ENCODE assay signal across 1 cellular context in the genomic region with DNA sequence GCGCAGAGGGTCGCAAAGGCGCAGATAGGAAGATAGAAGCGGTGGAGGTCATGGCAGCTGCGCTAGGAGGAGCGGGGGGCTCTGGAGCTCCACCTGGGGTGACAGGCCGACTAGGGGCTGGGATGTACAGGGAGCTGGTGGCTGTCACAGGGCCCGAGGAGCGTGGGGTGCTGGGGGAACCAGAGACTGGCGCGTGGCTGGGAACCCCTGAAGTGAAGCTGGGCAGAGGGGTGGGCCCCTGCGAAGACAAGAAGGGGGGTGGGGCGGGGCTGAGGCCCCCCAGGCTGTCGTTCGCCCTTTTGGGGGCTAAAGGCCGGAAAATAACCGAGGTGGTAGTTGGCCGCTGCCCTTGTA.
TF ChIP-seq lines count a peak whose summit lies in the region.

No MANE protein-coding gene starts in this region.

TF ChIP-seq in GM23338, 12 proteins besides CTCF, POLR2A, EP300 and RAD21 (continued from another document):
- TF ChIP-seq, protein P1, sequence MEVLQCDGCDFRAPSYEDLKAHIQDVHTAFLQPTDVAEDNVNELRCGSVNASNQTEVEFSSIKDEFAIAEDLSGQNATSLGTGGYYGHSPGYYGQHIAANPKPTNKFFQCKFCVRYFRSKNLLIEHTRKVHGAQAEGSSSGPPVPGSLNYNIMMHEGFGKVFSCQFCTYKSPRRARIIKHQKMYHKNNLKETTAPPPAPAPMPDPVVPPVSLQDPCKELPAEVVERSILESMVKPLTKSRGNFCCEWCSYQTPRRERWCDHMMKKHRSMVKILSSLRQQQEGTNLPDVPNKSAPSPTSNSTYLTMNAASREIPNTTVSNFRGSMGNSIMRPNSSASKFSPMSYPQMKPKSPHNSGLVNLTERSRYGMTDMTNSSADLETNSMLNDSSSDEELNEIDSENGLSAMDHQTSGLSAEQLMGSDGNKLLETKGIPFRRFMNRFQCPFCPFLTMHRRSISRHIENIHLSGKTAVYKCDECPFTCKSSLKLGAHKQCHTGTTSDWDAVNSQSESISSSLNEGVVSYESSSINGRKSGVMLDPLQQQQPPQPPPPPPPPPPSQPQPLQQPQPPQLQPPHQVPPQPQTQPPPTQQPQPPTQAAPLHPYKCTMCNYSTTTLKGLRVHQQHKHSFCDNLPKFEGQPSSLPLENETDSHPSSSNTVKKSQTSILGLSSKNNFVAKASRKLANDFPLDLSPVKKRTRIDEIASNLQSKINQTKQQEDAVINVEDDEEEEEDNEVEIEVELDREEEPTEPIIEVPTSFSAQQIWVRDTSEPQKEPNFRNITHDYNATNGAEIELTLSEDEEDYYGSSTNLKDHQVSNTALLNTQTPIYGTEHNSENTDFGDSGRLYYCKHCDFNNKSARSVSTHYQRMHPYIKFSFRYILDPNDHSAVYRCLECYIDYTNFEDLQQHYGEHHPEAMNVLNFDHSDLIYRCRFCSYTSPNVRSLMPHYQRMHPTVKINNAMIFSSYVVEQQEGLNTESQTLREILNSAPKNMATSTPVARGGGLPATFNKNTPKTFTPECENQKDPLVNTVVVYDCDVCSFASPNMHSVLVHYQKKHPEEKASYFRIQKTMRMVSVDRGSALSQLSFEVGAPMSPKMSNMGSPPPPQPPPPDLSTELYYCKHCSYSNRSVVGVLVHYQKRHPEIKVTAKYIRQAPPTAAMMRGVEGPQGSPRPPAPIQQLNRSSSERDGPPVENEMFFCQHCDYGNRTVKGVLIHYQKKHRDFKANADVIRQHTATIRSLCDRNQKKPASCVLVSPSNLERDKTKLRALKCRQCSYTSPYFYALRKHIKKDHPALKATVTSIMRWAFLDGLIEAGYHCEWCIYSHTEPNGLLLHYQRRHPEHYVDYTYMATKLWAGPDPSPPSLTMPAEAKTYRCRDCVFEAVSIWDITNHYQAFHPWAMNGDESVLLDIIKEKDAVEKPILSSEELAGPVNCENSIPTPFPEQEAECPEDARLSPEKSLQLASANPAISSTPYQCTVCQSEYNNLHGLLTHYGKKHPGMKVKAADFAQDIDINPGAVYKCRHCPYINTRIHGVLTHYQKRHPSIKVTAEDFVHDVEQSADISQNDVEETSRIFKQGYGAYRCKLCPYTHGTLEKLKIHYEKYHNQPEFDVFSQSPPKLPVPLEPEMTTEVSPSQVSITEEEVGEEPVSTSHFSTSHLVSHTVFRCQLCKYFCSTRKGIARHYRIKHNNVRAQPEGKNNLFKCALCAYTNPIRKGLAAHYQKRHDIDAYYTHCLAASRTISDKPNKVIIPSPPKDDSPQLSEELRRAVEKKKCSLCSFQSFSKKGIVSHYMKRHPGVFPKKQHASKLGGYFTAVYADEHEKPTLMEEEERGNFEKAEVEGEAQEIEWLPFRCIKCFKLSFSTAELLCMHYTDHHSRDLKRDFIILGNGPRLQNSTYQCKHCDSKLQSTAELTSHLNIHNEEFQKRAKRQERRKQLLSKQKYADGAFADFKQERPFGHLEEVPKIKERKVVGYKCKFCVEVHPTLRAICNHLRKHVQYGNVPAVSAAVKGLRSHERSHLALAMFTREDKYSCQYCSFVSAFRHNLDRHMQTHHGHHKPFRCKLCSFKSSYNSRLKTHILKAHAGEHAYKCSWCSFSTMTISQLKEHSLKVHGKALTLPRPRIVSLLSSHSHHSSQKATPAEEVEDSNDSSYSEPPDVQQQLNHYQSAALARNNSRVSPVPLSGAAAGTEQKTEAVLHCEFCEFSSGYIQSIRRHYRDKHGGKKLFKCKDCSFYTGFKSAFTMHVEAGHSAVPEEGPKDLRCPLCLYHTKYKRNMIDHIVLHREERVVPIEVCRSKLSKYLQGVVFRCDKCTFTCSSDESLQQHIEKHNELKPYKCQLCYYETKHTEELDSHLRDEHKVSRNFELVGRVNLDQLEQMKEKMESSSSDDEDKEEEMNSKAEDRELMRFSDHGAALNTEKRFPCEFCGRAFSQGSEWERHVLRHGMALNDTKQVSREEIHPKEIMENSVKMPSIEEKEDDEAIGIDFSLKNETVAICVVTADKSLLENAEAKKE (CRISPR knock-in tag; IDR thresholded peaks at IDR 0.05), result no peak
- TF ChIP-seq CREB1 (CRISPR knock-in tag; IDR thresholded peaks at IDR 0.05; ENCODE audit: low read depth) (no peak), ZNF331 (CRISPR knock-in tag; IDR thresholded peaks at IDR 0.05; ENCODE audit: low read depth) (no peak), JUNB (IDR thresholded peaks at IDR 0.05; ENCODE audit: unreplicated experiment) (no peak), POLR2AphosphoS5 (IDR thresholded peaks at IDR 0.05; ENCODE audit: low read depth) (no peak), EZH2phosphoT487 (IDR thresholded peaks at IDR 0.05; ENCODE audit: unreplicated experiment) (no peak), EZH2 (IDR thresholded peaks at IDR 0.05; ENCODE audit: low read depth, unreplicated experiment) (no peak)
- TF ChIP-seq, protein P2, sequence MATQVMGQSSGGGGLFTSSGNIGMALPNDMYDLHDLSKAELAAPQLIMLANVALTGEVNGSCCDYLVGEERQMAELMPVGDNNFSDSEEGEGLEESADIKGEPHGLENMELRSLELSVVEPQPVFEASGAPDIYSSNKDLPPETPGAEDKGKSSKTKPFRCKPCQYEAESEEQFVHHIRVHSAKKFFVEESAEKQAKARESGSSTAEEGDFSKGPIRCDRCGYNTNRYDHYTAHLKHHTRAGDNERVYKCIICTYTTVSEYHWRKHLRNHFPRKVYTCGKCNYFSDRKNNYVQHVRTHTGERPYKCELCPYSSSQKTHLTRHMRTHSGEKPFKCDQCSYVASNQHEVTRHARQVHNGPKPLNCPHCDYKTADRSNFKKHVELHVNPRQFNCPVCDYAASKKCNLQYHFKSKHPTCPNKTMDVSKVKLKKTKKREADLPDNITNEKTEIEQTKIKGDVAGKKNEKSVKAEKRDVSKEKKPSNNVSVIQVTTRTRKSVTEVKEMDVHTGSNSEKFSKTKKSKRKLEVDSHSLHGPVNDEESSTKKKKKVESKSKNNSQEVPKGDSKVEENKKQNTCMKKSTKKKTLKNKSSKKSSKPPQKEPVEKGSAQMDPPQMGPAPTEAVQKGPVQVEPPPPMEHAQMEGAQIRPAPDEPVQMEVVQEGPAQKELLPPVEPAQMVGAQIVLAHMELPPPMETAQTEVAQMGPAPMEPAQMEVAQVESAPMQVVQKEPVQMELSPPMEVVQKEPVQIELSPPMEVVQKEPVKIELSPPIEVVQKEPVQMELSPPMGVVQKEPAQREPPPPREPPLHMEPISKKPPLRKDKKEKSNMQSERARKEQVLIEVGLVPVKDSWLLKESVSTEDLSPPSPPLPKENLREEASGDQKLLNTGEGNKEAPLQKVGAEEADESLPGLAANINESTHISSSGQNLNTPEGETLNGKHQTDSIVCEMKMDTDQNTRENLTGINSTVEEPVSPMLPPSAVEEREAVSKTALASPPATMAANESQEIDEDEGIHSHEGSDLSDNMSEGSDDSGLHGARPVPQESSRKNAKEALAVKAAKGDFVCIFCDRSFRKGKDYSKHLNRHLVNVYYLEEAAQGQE (IDR thresholded peaks at IDR 0.05; ENCODE audit: unreplicated experiment), result no peak
- TF ChIP-seq, protein P3, sequence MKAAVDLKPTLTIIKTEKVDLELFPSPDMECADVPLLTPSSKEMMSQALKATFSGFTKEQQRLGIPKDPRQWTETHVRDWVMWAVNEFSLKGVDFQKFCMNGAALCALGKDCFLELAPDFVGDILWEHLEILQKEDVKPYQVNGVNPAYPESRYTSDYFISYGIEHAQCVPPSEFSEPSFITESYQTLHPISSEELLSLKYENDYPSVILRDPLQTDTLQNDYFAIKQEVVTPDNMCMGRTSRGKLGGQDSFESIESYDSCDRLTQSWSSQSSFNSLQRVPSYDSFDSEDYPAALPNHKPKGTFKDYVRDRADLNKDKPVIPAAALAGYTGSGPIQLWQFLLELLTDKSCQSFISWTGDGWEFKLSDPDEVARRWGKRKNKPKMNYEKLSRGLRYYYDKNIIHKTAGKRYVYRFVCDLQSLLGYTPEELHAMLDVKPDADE (IDR thresholded peaks at IDR 0.05), result no peak
